Comparison of ENCODE assay signal across 16 cellular contexts in genomic region chr18:58942486-58942885, GRCh38.
A peak's percentile ranks its signal among the peaks of the same experiment; 100 is the strongest.
DNase-seq lines count a peak whose midpoint lies in the region; ATAC-seq, FAIRE-seq and TF ChIP-seq lines count a peak whose summit lies in the region.
"Had no signal": no experiment of that assay in that cellular context is flagged by ENCODE, and none has a peak within 500 bp of the region (broad histone marks: within the 10 kb centered on the region; RNA-seq: fewer than 3 reads in every experiment).

No MANE protein-coding gene starts in this region.

- FAIRE-seq in frontal cortex (lab: Jason Lieb, UNC): no peak

- POLR2A ChIA-PET in HEK293 (lab: Yijun Ruan, JAX): no interaction called here
- POLR2A ChIA-PET in naive thymus-derived CD8-positive, alpha-beta T cell (lab: Charles Lee): no interaction called here

- H3K4me3 Mint-ChIP-seq in chondrocyte (ENCODE audit: unreplicated experiment): no peak overlapping the region
- H3K4me3 Mint-ChIP-seq in naive thymus-derived CD8-positive, alpha-beta T cell: no peak overlapping the region
- H3K4me3 Mint-ChIP-seq: activated naive CD8-positive, alpha-beta T cell treated with anti-CD3 and anti-CD28 coated beads, Interleukin-2, amount 50 U/mL, for 24 hours had no signal

- 0 out of 3 replicates have a peak, but pooled peaks have one; percentile 29 for ATAC-seq in RWPE2 (ENCODE audit: low read depth)
- ATAC-seq in naive thymus-derived CD8-positive, alpha-beta T cell: no peak
- ATAC-seq: activated naive CD8-positive, alpha-beta T cell treated with anti-CD3 and anti-CD28 coated beads, Interleukin-2, amount 50 U/mL, for 24 hours had no signal

- intact Hi-C loops in ovary (cut with DNase I): no loop called here

- 52 to 59% (median 57%) methylated on average over 4 of the region's 4 CpGs for WGBS in ovary, 3 donors

- H3K36me3 Mint-ChIP-seq in chondrocyte (ENCODE audit: low read depth): peaks cover 38% of the 10 kb centered on the region
- peaks cover 0 to 4% (median 2%) of the 10 kb centered on the region in 3 donors for H3K36me3 Mint-ChIP-seq in naive thymus-derived CD8-positive, alpha-beta T cell

- CTCF ChIA-PET in HEK293 (lab: Yijun Ruan, JAX): no interaction called here

- no peaks in the 10 kb centered on the region for H3K9me3 Mint-ChIP-seq in chondrocyte (ENCODE audit: low read depth)
- peaks cover 0 to 4% (median 0%) of the 10 kb centered on the region in 9 donors for H3K9me3 Mint-ChIP-seq in naive thymus-derived CD8-positive, alpha-beta T cell
- H3K9me3 Mint-ChIP-seq: activated naive CD8-positive, alpha-beta T cell treated with anti-CD3 and anti-CD28 coated beads, Interleukin-2, amount 50 U/mL, for 24 hours had no signal

- no peak for TF ChIP-seq POLR2A in ovary (IDR thresholded peaks at IDR 0.05)

- H3K9me3 ChIP-seq in HEK293 (ENCODE audit: control insufficient read depth, insufficient read depth, low read depth, low read length) (no peaks in the 10 kb centered on the region), RWPE2 (ENCODE audit: severe bottlenecking) (no peaks in the 10 kb centered on the region), ovary (no peaks in the 10 kb centered on the region)

- TF ChIP-seq CTCF in HEK293 (tag by site-specific recombination; IDR thresholded peaks at IDR 0.05) (no peak), RWPE2 (IDR thresholded peaks at IDR 0.05; ENCODE audit: poor library complexity, severe bottlenecking) (no peak), chondrocyte (IDR thresholded peaks at IDR 0.05) (no peak), ovary (IDR thresholded peaks at IDR 0.05) (no peak)

- H3K4me1 Mint-ChIP-seq in chondrocyte (ENCODE audit: low read depth): peaks cover 29% of the 10 kb centered on the region
- H3K4me1 Mint-ChIP-seq in naive thymus-derived CD8-positive, alpha-beta T cell: peaks cover 0 to 6% (median 0%) of the 10 kb centered on the region in 4 donors

- no peaks in the 10 kb centered on the region for H3K27me3 Mint-ChIP-seq in chondrocyte (ENCODE audit: low read depth)
- H3K27me3 Mint-ChIP-seq in naive thymus-derived CD8-positive, alpha-beta T cell: peaks cover 13 to 56% (median 30%) of the 10 kb centered on the region in 5 donors

- H3K36me3 ChIP-seq in HEK293 (ENCODE audit: control insufficient read depth in 2 of 2, insufficient read depth in 1 of 2, low read length in 2 of 2) (peaks cover 0 to 3% of the 10 kb centered on the region in 2 experiments; a peak in 2 of 3 replicates), RWPE2 (ENCODE audit: low read depth) (peaks cover 10% of the 10 kb centered on the region; the same call in 1 of the 2 replicates), ovary (no peaks in the 10 kb centered on the region)

- H3K4me1 ChIP-seq in HEK293 (ENCODE audit: control insufficient read depth, insufficient read depth, low read length) (peaks cover 3% of the 10 kb centered on the region; the same call in 1 of the 2 replicates), RWPE2 (ENCODE audit: insufficient read depth, poor library complexity, severe bottlenecking) (peaks cover 5% of the 10 kb centered on the region), ovary (ENCODE audit: insufficient read depth) (peaks cover 2% of the 10 kb centered on the region)

- H3K27me3 ChIP-seq in RWPE2 (ENCODE audit: insufficient read depth, poor library complexity, severe bottlenecking): no peaks in the 10 kb centered on the region
- H3K27me3 ChIP-seq in ovary: no peaks in the 10 kb centered on the region
- H3K27me3 ChIP-seq: spleen had no signal

- H3K4me3 ChIP-seq in HEK293 (ENCODE audit: low read depth, low read length) (no peak overlapping the region), RWPE2 (ENCODE audit: severe bottlenecking) (no peak overlapping the region), ovary (no peak overlapping the region)
- H3K4me3 ChIP-seq: coronary artery, lung, spleen had no signal

- H3K27ac ChIP-seq in HEK293 (ENCODE audit: extremely low read depth, low read depth, low read length) (no peak overlapping the region), RWPE2 (ENCODE audit: poor library complexity, severe bottlenecking) (no peak overlapping the region), ovary (no peak overlapping the region)
- H3K27ac ChIP-seq: coronary artery had no signal

- TF ChIP-seq EP300 in ovary (IDR thresholded peaks at IDR 0.05): no peak

- peak; percentile 17 for DNase-seq in A172 (ENCODE audit: low spot score)
- no peak for DNase-seq in RWPE2 (ENCODE audit: low spot score)
- peak; percentile 76 for DNase-seq in left kidney (ENCODE audit: low read depth, low spot score)
- no peak for DNase-seq in chondrocyte (ENCODE audit: low spot score)
- no peak for DNase-seq in naive thymus-derived CD8-positive, alpha-beta T cell
- no peak for DNase-seq in frontal cortex (ENCODE audit: low spot score in 2 of 2)
- no peak for DNase-seq in ovary
- DNase-seq: activated CD4-positive, alpha-beta T cell treated with anti-CD3 and anti-CD28 coated beads for 4 hours; activated naive CD8-positive, alpha-beta T cell treated with anti-CD3 and anti-CD28 coated beads, Interleukin-2, amount 50 U/mL, for 24 hours; activated T-cell treated with anti-CD3 and anti-CD28 coated beads, Interleukin-2, amount 50 U/mL, for 1 hour; DMS 273 treated with DMSO at 0.1 percent for 48 hours; H7; spleen had no signal

- H3K27ac Mint-ChIP-seq in chondrocyte (ENCODE audit: unreplicated experiment): no peak overlapping the region
- H3K27ac Mint-ChIP-seq in naive thymus-derived CD8-positive, alpha-beta T cell: no peak overlapping the region
- H3K27ac Mint-ChIP-seq: activated naive CD8-positive, alpha-beta T cell treated with anti-CD3 and anti-CD28 coated beads, Interleukin-2, amount 50 U/mL, for 24 hours had no signal

TF ChIP-seq in HEK293, 187 proteins besides CTCF, POLR2A, EP300 and RAD21:
- TF ChIP-seq GLIS1 (tag by site-specific recombination; IDR thresholded peaks at IDR 0.05): 0 out of 2 replicates have a peak, but pooled peaks have one; percentile 22
- TF ChIP-seq ZBTB21 (tag by site-specific recombination; IDR thresholded peaks at IDR 0.05): no peak
- TF ChIP-seq ZNF600 (tag by site-specific recombination; IDR thresholded peaks at IDR 0.05): 0 out of 2 replicates have a peak, but pooled peaks have one; percentile 13
- TF ChIP-seq SCRT2 (tag by site-specific recombination; IDR thresholded peaks at IDR 0.05): peak; percentile 49; the same call in 1 of the 2 replicates
- no peak for TF ChIP-seq WT1 (tag by site-specific recombination; IDR thresholded peaks at IDR 0.05)
- TF ChIP-seq ZNF37A (tag by site-specific recombination; IDR thresholded peaks at IDR 0.05): no peak
- peak; percentile 43; the same call in 1 of the 2 replicates for TF ChIP-seq PRDM6 (tag by site-specific recombination; IDR thresholded peaks at IDR 0.05)

Comparison
In these comparisons a context has a peak if more than half of its experiments do, and no peak if none do; other contexts are left out.
1. DNase-seq: peak in A172 (single experiment) and left kidney (single experiment); none in RWPE2 (single experiment), chondrocyte (single experiment), naive thymus-derived CD8-positive, alpha-beta T cell (0 of 10), frontal cortex (0 of 2) and ovary (0 of 5).